1 cellular context compared by ENCODE assay signal in genomic region chr20:32585519-32586127, GRCh38.
TF ChIP-seq lines count a peak whose summit lies in the region.

No MANE protein-coding gene starts in this region.

TF ChIP-seq in GM12878, 131 proteins besides CTCF, POLR2A, EP300 and RAD21 (continued from another document):
- TF ChIP-seq BMI1 (IDR thresholded peaks at IDR 0.05; ENCODE audit: borderline replicate concordance), result no peak
- TF ChIP-seq IRF3 (IDR thresholded peaks at IDR 0.05), result no peak
- no peak for TF ChIP-seq CEBPZ (IDR thresholded peaks at IDR 0.05; ENCODE audit: low read depth, low read length)
- TF ChIP-seq HDAC2 (IDR thresholded peaks at IDR 0.05), result no peak
- TF ChIP-seq RUNX3 (IDR thresholded peaks at IDR 0.05; ENCODE audit: low read length), result peak; percentile 51
- no peak for TF ChIP-seq ZNF274 (IDR thresholded peaks at IDR 0.05; ENCODE audit: insufficient read depth, insufficient read length)
- TF ChIP-seq STAT1 (conservative IDR thresholded peaks at IDR 0.05), result no peak
- TF ChIP-seq POLR2AphosphoS2 (IDR thresholded peaks at IDR 0.05; ENCODE audit: low read depth, low read length), result no peak
- no peak for TF ChIP-seq FOXK2 (IDR thresholded peaks at IDR 0.05)
- TF ChIP-seq KLF5 (IDR thresholded peaks at IDR 0.05; ENCODE audit: partially characterized antibody), result no peak
- peak; percentile 66 for TF ChIP-seq RELA (IDR thresholded peaks at IDR 0.05; ENCODE audit: borderline replicate concordance, partially characterized antibody)
- TF ChIP-seq PBX3 (IDR thresholded peaks at IDR 0.05; ENCODE audit: insufficient replicate concordance, low read depth, low read length), result no peak
- TF ChIP-seq HSF1 (IDR thresholded peaks at IDR 0.05; ENCODE audit: low read depth, low read length), result no peak
- TF ChIP-seq MXI1 (IDR thresholded peaks at IDR 0.05; ENCODE audit: low read depth, low read length), result 0 out of 2 replicates have a peak, but pooled peaks have one; percentile 19
- no peak for TF ChIP-seq SMAD5 (IDR thresholded peaks at IDR 0.05; ENCODE audit: low read depth)
- peak; percentile 49 to 56; a peak in 3 of 4 replicates for TF ChIP-seq IKZF2 (IDR thresholded peaks at IDR 0.05)
- peak; percentile 70; the same call in 1 of the 2 replicates for TF ChIP-seq RELB (IDR thresholded peaks at IDR 0.05; ENCODE audit: low read depth)
- TF ChIP-seq ZBTB4 (CRISPR knock-in tag; IDR thresholded peaks at IDR 0.05), result no peak
- no peak for TF ChIP-seq RCOR1 (conservative IDR thresholded peaks at IDR 0.05; ENCODE audit: low read depth, low read length)
